In the genomic region with DNA sequence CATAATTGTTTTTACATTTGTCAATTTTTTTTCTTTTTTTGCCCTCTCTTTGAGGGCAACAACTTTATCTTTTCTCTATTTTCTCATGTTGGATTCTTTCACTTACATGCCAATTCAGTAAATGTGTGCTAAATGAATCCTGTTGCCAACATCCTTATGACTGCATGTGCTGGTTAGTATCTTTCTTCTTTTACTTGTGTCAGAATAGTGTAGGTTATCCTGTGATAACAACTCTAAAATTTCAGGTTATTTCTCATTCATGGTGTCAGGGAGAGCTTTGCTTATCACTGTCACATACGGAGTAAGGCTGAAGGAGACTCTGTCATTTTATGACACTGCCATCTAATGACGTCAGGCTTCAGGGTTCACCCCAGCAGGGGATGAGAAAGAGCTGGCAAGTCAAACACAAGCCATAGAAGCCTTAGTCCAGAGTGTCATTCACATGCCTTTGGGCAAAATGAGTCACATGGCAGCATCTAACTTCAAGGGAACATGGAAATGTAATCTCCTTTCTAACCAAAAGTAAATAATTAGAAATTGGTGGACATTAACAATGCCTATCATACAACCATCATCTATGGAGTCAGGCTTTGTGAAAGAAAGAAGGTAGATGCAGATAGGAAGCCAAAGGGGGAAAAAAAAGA, we compare ENCODE assay signal across 12 cellular contexts.
DNase-seq lines count a peak whose midpoint lies in the region; ATAC-seq, FAIRE-seq and TF ChIP-seq lines count a peak whose summit lies in the region.
"Had no signal": no experiment of that assay in that cellular context is flagged by ENCODE, and none has a peak within 500 bp of the region (broad histone marks: within the 10 kb centered on the region; RNA-seq: fewer than 3 reads in every experiment).

No MANE protein-coding gene starts in this region.

- TF ChIP-seq POLR2A in ovary (IDR thresholded peaks at IDR 0.05) = no peak

- H3K27me3 ChIP-seq in ACC112 (ENCODE audit: insufficient read depth, low read length) (no peaks in the 10 kb centered on the region), PC-9 (ENCODE audit: insufficient read depth, low read depth) (no peaks in the 10 kb centered on the region), ovary (no peaks in the 10 kb centered on the region)

- FAIRE-seq in urothelium cell line (lab: Jason Lieb, UNC) = no peak

- no peaks in the 10 kb centered on the region for H3K9me2 ChIP-seq in PC-9 (ENCODE audit: insufficient read depth)

- peaks cover 33% of the 10 kb centered on the region for H3F3A ChIP-seq in PC-9 (ENCODE audit: insufficient read depth, low read depth)

- H3K4me2 ChIP-seq in PC-9 = peak overlapping the region; percentile 30

- WGBS in ovary, 3 donors = 86 to 89% (median 88%) methylated on average over 2 of the region's 2 CpGs

- no TSS peak for BruUV-seq in PC-9 (replicated peaks; lab: Mats Ljungman, UMichigan)

- ATAC-seq in GM18868 (IDR thresholded peaks at IDR 0.05; ENCODE audit: unreplicated experiment) = peak; percentile 25
- no peak for ATAC-seq in GM18517 (IDR thresholded peaks at IDR 0.05; ENCODE audit: unreplicated experiment)
- ATAC-seq: activated T-cell treated with anti-CD3 and anti-CD28 coated beads, Interleukin-2, amount 50 U/mL, for 4 hours; heart right ventricle had no signal

- no peak overlapping the region for H2AFZ ChIP-seq in ACC112 (ENCODE audit: low read length, unreplicated experiment)
- H2AFZ ChIP-seq in PC-9 = no peak overlapping the region

- H3K9me3 ChIP-seq in PC-9 (ENCODE audit: insufficient read depth, low read depth) = no peaks in the 10 kb centered on the region
- no peaks in the 10 kb centered on the region for H3K9me3 ChIP-seq in ovary
- H3K9me3 ChIP-seq: heart right ventricle had no signal

- H3K79me2 ChIP-seq in ACC112 (ENCODE audit: control insufficient read depth, insufficient read depth, low read length, unreplicated experiment) (no peaks in the 10 kb centered on the region), PC-9 (ENCODE audit: low read depth) (no peaks in the 10 kb centered on the region)

- no peaks in the 10 kb centered on the region for H4K20me1 ChIP-seq in PC-9 (ENCODE audit: insufficient read depth)

- TF ChIP-seq CTCF in PC-9 (conservative IDR thresholded peaks at IDR 0.05) (no peak), fibroblast of the aortic adventitia (IDR thresholded peaks at IDR 0.05; ENCODE audit: insufficient read depth, low read length) (no peak), ovary (IDR thresholded peaks at IDR 0.05) (no peak)

- DNase-seq in PC-9 (peak; percentile 29 to 89), fibroblast of the aortic adventitia (ENCODE audit: low read depth) (peak; percentile 35), ovary (no peak), urothelium cell line (ENCODE audit: low spot score) (no peak)
- no peak for DNase-seq in central memory CD4-positive, alpha-beta T cell
- DNase-seq: activated T-cell treated with anti-CD3 and anti-CD28 coated beads, Interleukin-2, amount 50 U/mL, for 4 hours; heart right ventricle; NK-92 treated with Interleukin-12 subunit alpha and Interleukin-12 subunit beta, amount 100 ng/mL, for 24 hours had no signal

- H3K36me3 ChIP-seq in ACC112 (ENCODE audit: insufficient read depth, low read length) (no peaks in the 10 kb centered on the region), PC-9 (ENCODE audit: low read depth) (no peaks in the 10 kb centered on the region), ovary (no peaks in the 10 kb centered on the region)
- H3K36me3 ChIP-seq: heart right ventricle had no signal

- peaks cover 44% of the 10 kb centered on the region for H3K4me1 ChIP-seq in ACC112 (ENCODE audit: control insufficient read depth, insufficient read depth, low read length, unreplicated experiment)
- peaks cover 49% of the 10 kb centered on the region for H3K4me1 ChIP-seq in PC-9 (replicated peaks; ENCODE audit: insufficient read depth)
- H3K4me1 ChIP-seq in ovary (ENCODE audit: insufficient read depth) = peaks cover 3% of the 10 kb centered on the region

- POLR2A ChIA-PET in PC-9 (lab: Charles Lee; ENCODE audit: unreplicated experiment) = interaction anchor here (0.6 kb wide), 1 partner anchor 442 kb away, joined by 5 read pairs; no protein-coding TSS in a partner anchor

- H3K4me3 ChIP-seq in ACC112 (ENCODE audit: low read depth, low read length) (no peak overlapping the region), PC-9 (no peak overlapping the region), fibroblast of the aortic adventitia (ENCODE audit: low read depth, low read length) (no peak overlapping the region), ovary (no peak overlapping the region)
- H3K4me3 ChIP-seq: heart right ventricle, skin epidermis had no signal

- intact Hi-C loops in PC-9 (cut with micrococcal nuclease; ENCODE audit: unreplicated experiment) = loop anchor here (2.0 kb wide), 1 partner anchor 188 kb away; no protein-coding TSS in a partner anchor
- intact Hi-C loops in ovary (cut with DNase I) = no loop called here

- TF ChIP-seq EP300 in ovary (IDR thresholded peaks at IDR 0.05) = no peak

- CTCF ChIA-PET in PC-9 (lab: Charles Lee) = no interaction called here

- H3K27ac ChIP-seq in ACC112 (ENCODE audit: low read depth, low read length) (peak overlapping the region; percentile 91), PC-9 (peak overlapping the region; percentile 21), ovary (no peak overlapping the region)

Comparison
In these comparisons a context has a peak if more than half of its experiments do, and no peak if none do; other contexts are left out.
1. H3K27ac ChIP-seq: peak in ACC112 (single experiment) and PC-9 (single experiment); none in ovary (0 of 2).
2. DNase-seq: peak in PC-9 (2 of 2) and fibroblast of the aortic adventitia (single experiment); none in ovary (0 of 5), urothelium cell line (single experiment) and central memory CD4-positive, alpha-beta T cell (single experiment).